8 cellular contexts compared by ENCODE assay signal in the genomic region with DNA sequence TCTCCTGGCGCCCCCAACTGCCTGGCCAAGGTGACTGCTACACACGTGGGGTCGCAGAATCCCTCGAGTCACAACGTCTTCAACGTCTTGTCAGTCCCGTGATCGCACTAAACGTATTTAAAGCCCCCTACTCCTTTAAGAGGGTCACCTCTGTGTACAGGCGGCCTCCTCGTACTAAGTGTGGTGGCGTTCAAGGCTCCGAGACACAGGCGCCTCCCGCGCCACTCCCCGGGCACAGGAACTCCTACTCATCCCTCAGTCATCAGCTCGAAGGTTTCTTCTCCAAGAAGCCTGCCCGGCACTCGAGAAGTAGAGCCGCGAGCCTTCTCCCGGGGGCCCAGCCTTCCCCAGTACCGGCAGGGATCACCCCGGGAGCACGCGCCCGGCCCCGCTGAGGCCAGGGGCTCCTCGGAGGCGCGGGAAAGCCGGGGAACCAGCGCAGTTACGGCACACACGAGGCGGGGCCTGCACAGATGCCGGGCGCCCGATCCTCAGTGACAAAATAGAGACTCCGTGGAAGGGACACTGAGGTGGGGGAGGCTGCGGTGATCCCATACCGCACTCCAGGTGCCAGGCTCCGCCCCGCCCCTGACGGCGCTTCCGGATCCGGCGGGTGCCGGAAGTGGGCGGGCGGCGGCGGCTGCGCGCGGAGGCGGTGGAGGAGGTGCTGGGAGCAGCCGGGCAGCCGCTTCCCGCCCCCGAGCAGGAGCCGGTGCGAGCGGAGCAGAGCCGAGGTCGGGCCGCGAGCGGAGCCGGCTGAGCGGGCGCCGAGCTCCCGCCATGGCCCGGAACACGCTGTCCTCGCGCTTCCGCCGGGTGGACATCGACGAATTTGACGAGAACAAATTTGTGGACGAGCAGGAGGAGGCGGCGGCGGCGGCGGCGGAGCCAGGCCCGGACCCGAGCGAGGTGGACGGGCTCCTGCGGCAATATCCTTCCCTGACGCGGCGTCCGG. TPM values are rescaled to one million over a fixed set of nuclear protein-coding genes. Genes with fewer than 3 reads are reported as not detected.
DNase-seq lines count a peak whose midpoint lies in the region; ATAC-seq, FAIRE-seq and TF ChIP-seq lines count a peak whose summit lies in the region.

No MANE protein-coding gene starts in this region.

- no peaks in the 10 kb centered on the region for H3K9me3 ChIP-seq in kidney (ENCODE audit: control insufficient read depth in 1 of 2, low read length in 2 of 2)

- TF ChIP-seq CTCF in kidney (IDR thresholded peaks at IDR 0.05; ENCODE audit: borderline replicate concordance, extremely low read depth, insufficient read depth) = no peak

- peak overlapping the region; percentile 95 for H3K9ac ChIP-seq in kidney (ENCODE audit: low read length in 2 of 2)

- no peak for FAIRE-seq in kidney (lab: Jason Lieb, UNC)

- H3K27ac ChIP-seq in kidney (ENCODE audit: low read depth in 2 of 2, low read length in 2 of 2) = peak overlapping the region; percentile 74 to 91

- H3K4me1 ChIP-seq in kidney (ENCODE audit: control insufficient read depth in 1 of 2, insufficient read depth in 1 of 2, low read depth in 1 of 2, low read length in 2 of 2) = peaks cover 19 to 21% of the 10 kb centered on the region in 2 donors

- H3K4me3 ChIP-seq in kidney (ENCODE audit: low read length in 2 of 2) = peak overlapping the region; percentile 84 to 94

- intact Hi-C loops in kidney (cut with DNase I) = no loop called here

- peak; percentile 97 for DNase-seq in AG08396 (ENCODE audit: low spot score)
- DNase-seq in NCI-H2227 (lab: John Stamatoyannopoulos, UW; ENCODE audit: unreplicated experiment) = peak; percentile 90
- peak; percentile 84 for DNase-seq in cerebellar cortex (ENCODE audit: low spot score)
- peak; percentile 96 for DNase-seq in kidney
- peak; percentile 83 to 91 for DNase-seq in stimulated activated CD4-positive, alpha-beta T cell treated with anti-CD3 and anti-CD28 coated beads, Interleukin-15, amount 100 ng/mL, for 1 hour (ENCODE audit: low read depth in 1 of 2, low spot score in 1 of 2)

- H3K36me3 ChIP-seq in kidney (ENCODE audit: control insufficient read depth in 1 of 2, insufficient read depth in 2 of 2, low read length in 2 of 2) = peaks cover 0 to 7% of the 10 kb centered on the region in 2 donors

- ATAC-seq in GM18861 (IDR thresholded peaks at IDR 0.05; ENCODE audit: unreplicated experiment) (peak; percentile 51), HG03095 (IDR thresholded peaks at IDR 0.05; ENCODE audit: unreplicated experiment) (peak; percentile 50)
- peak; percentile 66 to 67 for ATAC-seq in activated CD4-positive, CD25-positive, alpha-beta regulatory T cell treated with anti-CD3 and anti-CD28 coated beads, Interleukin-2, amount 50 U/mL, for 24 hours

RNA-seq across cellular contexts. Expression of gene ARPC5L, which starts 6.9 kb away (rescaled TPM):
- total RNA-seq in kidney = 31.7 TPM
- polyA plus RNA-seq in kidney (ENCODE audit: insufficient read depth, low read depth, low replicate concordance) = 52.7 TPM

RNA-seq across cellular contexts. Expression of gene RPL35, which starts 7.0 kb away (rescaled TPM):
- total RNA-seq in kidney = 910 TPM
- 2,355 TPM for polyA plus RNA-seq in kidney (ENCODE audit: insufficient read depth, low read depth, low replicate concordance)

RNA-seq across cellular contexts. Expression of gene WDR38, which starts 15.5 kb away (rescaled TPM):
- 0.31 TPM for total RNA-seq in kidney
- polyA plus RNA-seq in kidney (ENCODE audit: insufficient read depth, low read depth, low replicate concordance) = not detected

Comparison
In these comparisons a context has a peak if more than half of its experiments do, and no peak if none do; other contexts are left out.
1. Peak in every context shown above with its lines: DNase-seq, ATAC-seq, H3K4me3 ChIP-seq and H3K27ac ChIP-seq.